ENCODE assay signal across 8 cellular contexts in genomic region chr5:103258957-103259704, GRCh38. TPM values are rescaled to one million over a fixed set of nuclear protein-coding genes. Genes with fewer than 3 reads are reported as not detected.
A peak's percentile ranks its signal among the peaks of the same experiment; 100 is the strongest.
DNase-seq lines count a peak whose midpoint lies in the region; ATAC-seq and TF ChIP-seq lines count a peak whose summit lies in the region.

No MANE protein-coding gene starts in this region.

- peaks cover 21% of the 10 kb centered on the region for H3K27me3 Mint-ChIP-seq in activated CD8-positive, alpha-beta T cell treated with anti-CD3 and anti-CD28 coated beads, Interleukin-2, amount 10 ng/mL, durations not matched to agents 7 days and 5 days (ENCODE audit: low read depth)
- H3K27me3 Mint-ChIP-seq in effector memory CD8-positive, alpha-beta T cell = peaks cover 7 to 21% of the 10 kb centered on the region in 2 donors

- peak overlapping the region; percentile 85 for H3K4me3 Mint-ChIP-seq in activated CD8-positive, alpha-beta T cell treated with anti-CD3 and anti-CD28 coated beads, Interleukin-2, amount 10 ng/mL, durations not matched to agents 7 days and 5 days
- peak overlapping the region; percentile 81 to 86 for H3K4me3 Mint-ChIP-seq in effector memory CD8-positive, alpha-beta T cell

- no peak for TF ChIP-seq CTCF in AG09309 (IDR thresholded peaks at IDR 0.05; ENCODE audit: control insufficient read depth, insufficient read depth, low read depth, low read length, missing control alignments)

- peak overlapping the region; percentile 76 for H3K27ac Mint-ChIP-seq in activated CD8-positive, alpha-beta T cell treated with anti-CD3 and anti-CD28 coated beads, Interleukin-2, amount 10 ng/mL, durations not matched to agents 7 days and 5 days
- H3K27ac Mint-ChIP-seq in effector memory CD8-positive, alpha-beta T cell = peak overlapping the region; percentile 12 to 92

- no peak for DNase-seq in AG09309 (ENCODE audit: low read depth)
- DNase-seq in NCI-H526 (lab: John Stamatoyannopoulos, UW) = peak; percentile 52 to 83
- DNase-seq in activated CD8-positive, alpha-beta T cell treated with anti-CD3 and anti-CD28 coated beads, Interleukin-2, amount 10 ng/mL, durations not matched to agents 7 days and 5 days = peak; percentile 70
- peak; percentile 45 to 54 (median 52) for DNase-seq in effector memory CD8-positive, alpha-beta T cell
- peak; percentile 70 for DNase-seq in midbrain (lab: John Stamatoyannopoulos, UW)
- DNase-seq in stimulated activated CD8-positive, alpha-beta memory T cell treated with anti-CD3 and anti-CD28 coated beads, Interleukin-2, amount 100 ng/mL, for 48 hours (ENCODE audit: low read depth in 2 of 2) = peak; percentile 36 to 42

- peaks cover 30% of the 10 kb centered on the region for H3K4me1 Mint-ChIP-seq in activated CD8-positive, alpha-beta T cell treated with anti-CD3 and anti-CD28 coated beads, Interleukin-2, amount 10 ng/mL, durations not matched to agents 7 days and 5 days (ENCODE audit: low read depth)
- peaks cover 10 to 15% of the 10 kb centered on the region in 2 donors for H3K4me1 Mint-ChIP-seq in effector memory CD8-positive, alpha-beta T cell (ENCODE audit: low read depth in 2 of 2)

- POLR2A ChIA-PET in activated CD8-positive, alpha-beta T cell treated with anti-CD3 and anti-CD28 coated beads, Interleukin-2, amount 10 ng/mL, durations not matched to agents 7 days and 5 days (lab: Charles Lee) = interaction anchor here (0.6 to 1.4 kb wide), 7 partner anchors 9 to 139 kb away, joined by 3 to 11 read pairs (median 3); partner anchors contain the start of genes GIN1 and PPIP5K2

- CTCF ChIA-PET in activated CD8-positive, alpha-beta T cell treated with anti-CD3 and anti-CD28 coated beads, Interleukin-2, amount 10 ng/mL, durations not matched to agents 7 days and 5 days (lab: Charles Lee) = interaction anchor here (0.7 to 2.0 kb wide), 11 partner anchors 12 to 478 kb away, joined by 3 to 9 read pairs (median 4); no protein-coding TSS in a partner anchor

- peak; percentile 34 for ATAC-seq in GM18868 (IDR thresholded peaks at IDR 0.05; ENCODE audit: unreplicated experiment)
- peak; percentile 34 for ATAC-seq in HG03097 (IDR thresholded peaks at IDR 0.05; ENCODE audit: low FRiP score, unreplicated experiment)
- ATAC-seq in activated CD8-positive, alpha-beta T cell treated with anti-CD3 and anti-CD28 coated beads, Interleukin-2, amount 10 ng/mL, durations not matched to agents 7 days and 5 days = peak; percentile 56
- ATAC-seq in effector memory CD8-positive, alpha-beta T cell (replicated peaks) = peak; percentile 57

- peak overlapping the region; percentile 98 for H3K4me3 ChIP-seq in AG09309 (ENCODE audit: control insufficient read depth, low read depth, low read length)

- peaks cover 4% of the 10 kb centered on the region for H3K36me3 Mint-ChIP-seq in activated CD8-positive, alpha-beta T cell treated with anti-CD3 and anti-CD28 coated beads, Interleukin-2, amount 10 ng/mL, durations not matched to agents 7 days and 5 days (ENCODE audit: low read depth)
- peaks cover 4% of the 10 kb centered on the region for H3K36me3 Mint-ChIP-seq in effector memory CD8-positive, alpha-beta T cell (ENCODE audit: insufficient read depth)

- no peaks in the 10 kb centered on the region for H3K9me3 Mint-ChIP-seq in activated CD8-positive, alpha-beta T cell treated with anti-CD3 and anti-CD28 coated beads, Interleukin-2, amount 10 ng/mL, durations not matched to agents 7 days and 5 days (ENCODE audit: insufficient read depth)
- no peaks in the 10 kb centered on the region for H3K9me3 Mint-ChIP-seq in effector memory CD8-positive, alpha-beta T cell

RNA-seq across cellular contexts. Expression of gene MACIR, which starts 0.6 kb away (rescaled TPM):
- 1 to 10 TPM; 6.7 to 7.6 TPM for total RNA-seq in activated CD8-positive, alpha-beta T cell treated with anti-CD3 and anti-CD28 coated beads, Interleukin-2, amount 10 ng/mL, durations not matched to agents 7 days and 5 days
